18 cellular contexts compared by ENCODE assay signal in the genomic region with DNA sequence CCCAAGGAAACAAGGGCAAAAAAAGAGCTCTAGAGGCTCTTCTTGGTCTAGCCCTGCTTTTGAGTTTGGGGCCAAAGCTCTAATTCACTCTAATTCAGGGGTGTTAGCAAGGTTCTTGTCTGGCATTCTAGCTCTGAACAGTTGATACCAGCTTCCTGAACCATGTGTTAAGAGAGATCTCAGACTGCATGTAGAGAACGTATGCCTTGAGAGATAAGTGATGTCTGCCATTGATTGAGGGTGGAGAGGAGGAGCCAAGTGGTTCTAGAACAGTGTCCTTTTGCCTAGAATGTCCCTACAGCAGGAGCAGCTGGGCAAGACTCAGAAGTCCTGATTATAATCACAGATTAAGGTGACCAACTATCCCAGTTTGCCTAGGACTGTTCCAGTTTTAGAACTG. TPM values are rescaled to one million over a fixed set of nuclear protein-coding genes. Genes with fewer than 3 reads are reported as not detected.
DNase-seq lines count a peak whose midpoint lies in the region; ATAC-seq, FAIRE-seq and TF ChIP-seq lines count a peak whose summit lies in the region.
"Had no signal": no experiment of that assay in that cellular context is flagged by ENCODE, and none has a peak within 500 bp of the region (broad histone marks: within the 10 kb centered on the region; RNA-seq: fewer than 3 reads in every experiment).

No MANE protein-coding gene starts in this region.

- H3K27me3 ChIP-seq in K562 (ENCODE audit: control insufficient read depth in 2 of 2, insufficient read depth in 2 of 2, low read length in 2 of 2) (no peaks in the 10 kb centered on the region), neural progenitor cell (no peaks in the 10 kb centered on the region), PC-3 (ENCODE audit: low read length) (no peaks in the 10 kb centered on the region)

- H3K79me2 ChIP-seq in K562 (ENCODE audit: control insufficient read depth, insufficient read depth, low read length) (no peaks in the 10 kb centered on the region), neural progenitor cell (ENCODE audit: low read depth) (no peaks in the 10 kb centered on the region), PC-3 (ENCODE audit: low read length) (no peaks in the 10 kb centered on the region)

- H3K4me2 ChIP-seq in A549 (peak overlapping the region; percentile 34; the same call in 2 of the 3 replicates), K562 (ENCODE audit: insufficient read depth, low read length) (no peak overlapping the region; the same call in 1 of the 2 replicates), neural progenitor cell (peak overlapping the region; percentile 35), PC-3 (ENCODE audit: low read length) (no peak overlapping the region)
- H3K4me2 ChIP-seq: GM23338, PC-9 had no signal

- BruUV-seq in K562 (replicated peaks; lab: Mats Ljungman, UMichigan) (no TSS peak), PC-3 (replicated peaks; lab: Mats Ljungman, UMichigan) (no TSS peak)

- H2AFZ ChIP-seq in K562 (ENCODE audit: low read depth, low read length): no peak overlapping the region
- no peak overlapping the region for H2AFZ ChIP-seq in neural progenitor cell (replicated peaks)
- no peak overlapping the region for H2AFZ ChIP-seq in PC-3 (ENCODE audit: low read length)
- H2AFZ ChIP-seq: GM23338, PC-9 had no signal

- H3K4me1 ChIP-seq in A549: peaks cover 27% of the 10 kb centered on the region
- peaks cover 11 to 45% of the 10 kb centered on the region in 2 experiments for H3K4me1 ChIP-seq in K562 (replicated peaks in 1 of 2; ENCODE audit: control insufficient read depth in 2 of 2, insufficient read depth in 2 of 2, low read length in 2 of 2)
- peaks cover 31% of the 10 kb centered on the region for H3K4me1 ChIP-seq in neural progenitor cell
- peaks cover 6% of the 10 kb centered on the region for H3K4me1 ChIP-seq in PC-3 (ENCODE audit: insufficient read depth, low read length)

- FAIRE-seq in A549 (lab: Jason Lieb, UNC) (no peak), D721Med (lab: Jason Lieb, UNC) (peak; percentile 21), K562 (lab: Jason Lieb, UNC) (no peak)
- FAIRE-seq: GM19239, HTR-8/SVneo had no signal

- H3K9ac ChIP-seq in K562 (ENCODE audit: insufficient read depth in 1 of 2, low read depth in 2 of 2, low read length in 2 of 2) (no peak overlapping the region), neural progenitor cell (no peak overlapping the region), PC-3 (ENCODE audit: low read length) (no peak overlapping the region)

- no peak overlapping the region for H3K4me3 Mint-ChIP-seq in neural progenitor cell
- no peak overlapping the region for H3K4me3 Mint-ChIP-seq in natural killer cell
- H3K4me3 Mint-ChIP-seq: GM23338 had no signal

- H3K27me3 Mint-ChIP-seq in neural progenitor cell (ENCODE audit: insufficient read depth, low read depth) (peaks cover 4% of the 10 kb centered on the region), natural killer cell (ENCODE audit: low read depth in 2 of 2) (no peaks in the 10 kb centered on the region)

- no peaks in the 10 kb centered on the region for H3K9me1 ChIP-seq in K562 (ENCODE audit: control insufficient read depth, insufficient read depth, low read length)

- peaks cover 58% of the 10 kb centered on the region for H3K4me1 Mint-ChIP-seq in neural progenitor cell
- peaks cover 9 to 11% of the 10 kb centered on the region in 2 donors for H3K4me1 Mint-ChIP-seq in natural killer cell

- H3K4me3 ChIP-seq in A549: no peak overlapping the region
- no peak overlapping the region for H3K4me3 ChIP-seq in K562
- H3K4me3 ChIP-seq in neural progenitor cell: no peak overlapping the region
- H3K4me3 ChIP-seq in PC-3 (ENCODE audit: low read length): no peak overlapping the region
- H3K4me3 ChIP-seq: GM23338, PC-9 had no signal

- H3K36me3 ChIP-seq in K562 (ENCODE audit: control insufficient read depth, insufficient read depth, low read length): no peaks in the 10 kb centered on the region
- H3K36me3 ChIP-seq in neural progenitor cell: no peaks in the 10 kb centered on the region
- no peaks in the 10 kb centered on the region for H3K36me3 ChIP-seq in PC-3 (ENCODE audit: low read depth, low read length)

- intact Hi-C loops in K562 (cut with micrococcal nuclease) (loop anchor here (5.0 to 10.0 kb wide), 3 partner anchors 311 to 1413 kb away; partner anchors contain the start of gene CCER1), natural killer cell (cut with micrococcal nuclease) (loop anchor here (5.0 to 10.0 kb wide), 2 partner anchors 421 to 468 kb away; no protein-coding TSS in a partner anchor), cardiac septum (cut with DNase I) (loop anchor here (5.0 to 10.0 kb wide), 3 partner anchors 163 to 558 kb away; partner anchors contain the start of gene ATP2B1), PC-3 (cut with micrococcal nuclease) (loop anchor here (5.0 kb wide), 4 partner anchors 708 to 1398 kb away; no protein-coding TSS in a partner anchor)

- TF ChIP-seq RAD21 in A549 (conservative IDR thresholded peaks at IDR 0.05 in 1 of 2, IDR thresholded peaks at IDR 0.05 in 1 of 2) (no peak), K562 (CRISPR knock-in tag; conservative IDR thresholded peaks at IDR 0.05 in 1 of 2, IDR thresholded peaks at IDR 0.05 in 1 of 2) (no peak)

- H4K20me1 ChIP-seq in K562 (replicated peaks; ENCODE audit: control insufficient read depth, insufficient read depth, low read length): no peaks in the 10 kb centered on the region
- H4K20me1 ChIP-seq in neural progenitor cell (ENCODE audit: low read depth): no peaks in the 10 kb centered on the region
- no peaks in the 10 kb centered on the region for H4K20me1 ChIP-seq in PC-3 (ENCODE audit: low read length)

- DNase-seq in A549 (ENCODE audit: low read depth in 1 of 2, low spot score in 1 of 2): no peak
- no peak for DNase-seq in D721Med (ENCODE audit: insufficient read length, low spot score)
- peak in 2 of 4 experiments; percentile 35 to 38 for DNase-seq in K562 (ENCODE audit: extremely low read depth in 1 of 4, low spot score in 3 of 4)
- DNase-seq in neural progenitor cell (ENCODE audit: low spot score): no peak
- DNase-seq in natural killer cell: no peak
- DNase-seq in activated CD4-positive, alpha-beta T cell treated with anti-CD3 and anti-CD28 coated beads for 48 hours: no peak
- no peak for DNase-seq in cardiac septum (ENCODE audit: low spot score)
- DNase-seq in PC-3: no peak
- DNase-seq: COR-L47, GDM1, HCEC 1CT, MM.1S, PC-9, SIG-M5 had no signal

- H3K27ac ChIP-seq in A549 (peak overlapping the region; percentile 40 to 66), K562 (ENCODE audit: extremely low read depth, low read depth, low read length) (no peak overlapping the region), neural progenitor cell (peak overlapping the region; percentile 62), PC-3 (ENCODE audit: low read length) (no peak overlapping the region)
- H3K27ac ChIP-seq: PC-9, RWPE1 had no signal

- peaks cover 31% of the 10 kb centered on the region for H3F3A ChIP-seq in neural progenitor cell (ENCODE audit: low read depth)
- H3F3A ChIP-seq in PC-3 (ENCODE audit: low read length, unreplicated experiment): no peaks in the 10 kb centered on the region

- ATAC-seq in A549 (no peak), K562 (peak; percentile 7; the same call in 1 of the 3 replicates), natural killer cell (no peak), PC-3 (no peak)

- POLR2A ChIA-PET in A549 (lab: Yijun Ruan, JAX) (interaction anchor here (0.7 kb wide), 1 partner anchor 165 kb away, joined by 3 read pairs; no protein-coding TSS in a partner anchor), K562 (lab: Yijun Ruan, JAX) (interaction anchor here (0.6 to 1.8 kb wide), 5 partner anchors 8 to 162 kb away, joined by 3 to 8 read pairs (median 3); no protein-coding TSS in a partner anchor), PC-3 (lab: Charles Lee; ENCODE audit: unreplicated experiment) (no interaction called here)

- no peaks in the 10 kb centered on the region for H3K9me2 ChIP-seq in PC-3 (replicated peaks; ENCODE audit: low read length)

- H3K27ac Mint-ChIP-seq in neural progenitor cell (peak overlapping the region; percentile 3), natural killer cell (no peak overlapping the region)
- H3K27ac Mint-ChIP-seq: GM23338 had no signal

- in situ Hi-C loops in K562 (cut with MboI): loop anchor here (25.0 kb wide), 1 partner anchor 1293 kb away; no protein-coding TSS in a partner anchor

- TF ChIP-seq POLR2A in A549 (IDR thresholded peaks at IDR 0.05; ENCODE audit: low read length) (no peak), K562 (conservative IDR thresholded peaks at IDR 0.05) (no peak)

- H3K9me3 ChIP-seq in A549 (no peaks in the 10 kb centered on the region), K562 (replicated peaks; ENCODE audit: control insufficient read depth, insufficient read depth, low read depth, low read length) (no peaks in the 10 kb centered on the region), neural progenitor cell (ENCODE audit: low read depth) (no peaks in the 10 kb centered on the region), PC-3 (ENCODE audit: low read length) (no peaks in the 10 kb centered on the region)

- H3K9me3 Mint-ChIP-seq in neural progenitor cell (no peaks in the 10 kb centered on the region), natural killer cell (no peaks in the 10 kb centered on the region)
- H3K9me3 Mint-ChIP-seq: GM23338 had no signal

- H3K36me3 Mint-ChIP-seq in neural progenitor cell: no peaks in the 10 kb centered on the region
- H3K36me3 Mint-ChIP-seq in natural killer cell: no peaks in the 10 kb centered on the region

- CTCF ChIA-PET in A549 (lab: Yijun Ruan, JAX): interaction anchor here (0.8 to 3.2 kb wide), 20 partner anchors 8 to 1417 kb away, joined by 3 to 21 read pairs (median 4); partner anchors contain the start of gene ATP2B1
- CTCF ChIA-PET in K562 (lab: Yijun Ruan, JAX; ENCODE audit: low intra/inter-chr PET ratio): interaction anchor here (1.1 kb wide), 1 partner anchor 559 kb away, joined by 3 read pairs; no protein-coding TSS in a partner anchor
- CTCF ChIA-PET in PC-3 (lab: Charles Lee): no interaction called here

- WGBS in A549 (ENCODE audit: missing lambda C conversion rate): 86% methylated on average over 1 of the region's 1 CpG
- WGBS in K562 (ENCODE audit: insufficient coverage, low coverage, missing lambda C conversion rate): 0% methylated on average over 1 of the region's 1 CpG

- TF ChIP-seq CTCF in A549 (IDR thresholded peaks at IDR 0.05): no peak
- TF ChIP-seq CTCF in D721Med (IDR thresholded peaks at IDR 0.05; ENCODE audit: insufficient read depth, missing control alignments): no peak
- TF ChIP-seq CTCF in K562 (IDR thresholded peaks at IDR 0.05 in 2 of 3, conservative IDR thresholded peaks at IDR 0.05 in 1 of 3; ENCODE audit: insufficient read depth in 2 of 3, low read depth in 1 of 3, low read length in 3 of 3): no peak
- TF ChIP-seq CTCF in neural progenitor cell (IDR thresholded peaks at IDR 0.05): no peak
- no peak for TF ChIP-seq CTCF in natural killer cell (IDR thresholded peaks at IDR 0.05)
- no peak for TF ChIP-seq CTCF in PC-3 (conservative IDR thresholded peaks at IDR 0.05; ENCODE audit: low read depth, low read length)

- no peak for TF ChIP-seq EP300 in A549 (IDR thresholded peaks at IDR 0.05)
- no peak for TF ChIP-seq EP300 in K562 (IDR thresholded peaks at IDR 0.05; ENCODE audit: low read length)

RNA-seq across cellular contexts. Expression of gene POC1B, which starts 18.2 kb away (rescaled TPM):
- 36.6 and 38.6 TPM in 2 replicates for polyA plus RNA-seq in A549 (2011; rRNA removed)
- 4.8 and 6.4 TPM in 2 replicates for polyA plus RNA-seq in A549 (2012; cell fraction: cytosol; rRNA removed)
- 2.7 and 3.6 TPM in 2 replicates for polyA plus RNA-seq in A549 (2012; cell fraction: nucleus; rRNA removed)
- 9.1 to 11.9 TPM (median 10.8 TPM) in 3 replicates for polyA plus RNA-seq in A549 (2017; fragmentation: RNase III; extraction: RNeasy Plus Mini Kit Qiagen cat#74134 plus additional on column Dnase treatment)
- polyA minus RNA-seq in A549 (2011; rRNA and poly(A)+ RNA removed): 27.0 and 40.8 TPM in 2 replicates
- total RNA-seq in K562 (2011; cell fraction: chromatin; rRNA removed; ENCODE audit: low replicate concordance): 15.1 and 44.2 TPM in 2 replicates
- 8.5 and 10.4 TPM in 2 replicates for total RNA-seq in K562 (2011; cell fraction: nucleolus; rRNA removed)
- total RNA-seq in K562 (2011; cell fraction: nucleoplasm; rRNA removed): 18.7 and 19.4 TPM in 2 replicates
- total RNA-seq in K562 (2014; rRNA removed): 8.1 and 9.7 TPM in 2 replicates
- 15.2 and 16.4 TPM in 2 replicates for total RNA-seq in K562 (2014; rRNA removed; fragmentation: Illumina TruSeq; extraction: Trizol)
- total RNA-seq in K562 (2015; rRNA removed; fragmentation: Illumina TruSeq; extraction: Trizol): 11.2 and 13.5 TPM in 2 replicates
- 10.4 and 10.8 TPM in 2 replicates for total RNA-seq in K562 (2021)
- 14.3 and 16.1 TPM in 2 replicates for polyA plus RNA-seq in K562 (2011; rRNA removed)
- 6.5 and 10.5 TPM in 2 replicates for polyA plus RNA-seq in K562 (2011; cell fraction: cytosol; rRNA removed)
- polyA plus RNA-seq in K562 (2011; cell fraction: nucleus; rRNA removed): 6.8 and 7.4 TPM in 2 replicates
- polyA plus RNA-seq in K562 (2012): 10.1 and 18.5 TPM in 2 replicates
- 11.8 and 15.3 TPM in 2 replicates for polyA plus RNA-seq in K562 (2014; fragmentation: Illumina TruSeq; extraction: Trizol)
- 1 to 10 TPM; 4.5 to 7.8 TPM for polyA plus RNA-seq in K562 (2014; fragmentation: Nextera tagmentation; extraction: Ambion mirVana)
- 8.0 and 11.2 TPM in 2 replicates for polyA plus RNA-seq in K562 (2014; rRNA removed)
- polyA minus RNA-seq in K562 (2011; rRNA and poly(A)+ RNA removed): 30.7 and 37.5 TPM in 2 replicates
- polyA minus RNA-seq in K562 (2011; cell fraction: cytosol; rRNA and poly(A)+ RNA removed): 8.6 and 10.8 TPM in 2 replicates
- 15.1 and 21.1 TPM in 2 replicates for polyA minus RNA-seq in K562 (2011; cell fraction: nucleus; rRNA and poly(A)+ RNA removed)
- total RNA-seq in neural progenitor cell (ENCODE audit: low replicate concordance): 32.4 and 40.3 TPM in 2 replicates
- total RNA-seq in natural killer cell: 10 to 100 TPM; 29.8 to 40.9 (median 38.0) TPM
- 7.9 TPM for total RNA-seq in cardiac septum
- 21.5 and 25.0 TPM in 2 replicates for total RNA-seq in PC-3 (2014; rRNA removed)

RNA-seq across cellular contexts. Expression of gene GALNT4, which starts 19.4 kb away (rescaled TPM):
- 12.6 and 14.3 TPM in 2 replicates for polyA plus RNA-seq in A549 (2011; rRNA removed)
- 1.3 TPM in 2 replicates for polyA plus RNA-seq in A549 (2012; cell fraction: cytosol; rRNA removed)
- 1.1 and 1.6 TPM in 2 replicates for polyA plus RNA-seq in A549 (2012; cell fraction: nucleus; rRNA removed)
- polyA plus RNA-seq in A549 (2017; fragmentation: RNase III; extraction: RNeasy Plus Mini Kit Qiagen cat#74134 plus additional on column Dnase treatment): 3.8 to 5.9 TPM (median 5.5 TPM) in 3 replicates
- polyA minus RNA-seq in A549 (2011; rRNA and poly(A)+ RNA removed): 5.1 and 7.2 TPM in 2 replicates
- total RNA-seq in K562 (2011; cell fraction: chromatin; rRNA removed; ENCODE audit: low replicate concordance): 4.4 and 11.7 TPM in 2 replicates
- total RNA-seq in K562 (2011; cell fraction: nucleolus; rRNA removed): 3.8 TPM in 2 replicates
- total RNA-seq in K562 (2011; cell fraction: nucleoplasm; rRNA removed): 6.3 and 6.6 TPM in 2 replicates
- total RNA-seq in K562 (2014; rRNA removed): 3.0 and 3.4 TPM in 2 replicates
- total RNA-seq in K562 (2014; rRNA removed; fragmentation: Illumina TruSeq; extraction: Trizol): 4.6 and 5.9 TPM in 2 replicates
- total RNA-seq in K562 (2015; rRNA removed; fragmentation: Illumina TruSeq; extraction: Trizol): 3.4 and 3.8 TPM in 2 replicates
- 3.4 and 3.5 TPM in 2 replicates for total RNA-seq in K562 (2021)
- 1.6 and 1.9 TPM in 2 replicates for polyA plus RNA-seq in K562 (2011; rRNA removed)
- 0.30 and 1.2 TPM in 2 replicates for polyA plus RNA-seq in K562 (2011; cell fraction: cytosol; rRNA removed)
- 0.77 and 1.1 TPM in 2 replicates for polyA plus RNA-seq in K562 (2011; cell fraction: nucleus; rRNA removed)
- 2.8 and 2.9 TPM in 2 replicates for polyA plus RNA-seq in K562 (2012)
- 2.3 and 2.5 TPM in 2 replicates for polyA plus RNA-seq in K562 (2014; fragmentation: Illumina TruSeq; extraction: Trizol)
- 1 to 10 TPM; 1.2 to 1.3 TPM for polyA plus RNA-seq in K562 (2014; fragmentation: Nextera tagmentation; extraction: Ambion mirVana)
- polyA plus RNA-seq in K562 (2014; rRNA removed): 1.7 and 3.6 TPM in 2 replicates
- 3.7 and 4.5 TPM in 2 replicates for polyA minus RNA-seq in K562 (2011; rRNA and poly(A)+ RNA removed)
- polyA minus RNA-seq in K562 (2011; cell fraction: cytosol; rRNA and poly(A)+ RNA removed): 0.27 and 0.86 TPM in 2 replicates
- polyA minus RNA-seq in K562 (2011; cell fraction: nucleus; rRNA and poly(A)+ RNA removed): 2.3 and 4.7 TPM in 2 replicates
- 2.2 and 2.8 TPM in 2 replicates for total RNA-seq in neural progenitor cell (ENCODE audit: low replicate concordance)
- 10 to 100 TPM; 14.3 to 19.9 (median 18.7) TPM for total RNA-seq in natural killer cell
- 2.0 TPM for total RNA-seq in cardiac septum
- 6.8 and 8.1 TPM in 2 replicates for total RNA-seq in PC-3 (2014; rRNA removed)

Comparison
In these comparisons a context has a peak if more than half of its experiments do, and no peak if none do; other contexts are left out.
1. H3K27ac ChIP-seq: peak in A549 (2 of 2) and neural progenitor cell (single experiment); none in K562 (single experiment) and PC-3 (single experiment).
2. H3K4me2 ChIP-seq: peak in A549 (single experiment) and neural progenitor cell (single experiment); none in K562 (single experiment) and PC-3 (single experiment).